In the genomic region with DNA sequence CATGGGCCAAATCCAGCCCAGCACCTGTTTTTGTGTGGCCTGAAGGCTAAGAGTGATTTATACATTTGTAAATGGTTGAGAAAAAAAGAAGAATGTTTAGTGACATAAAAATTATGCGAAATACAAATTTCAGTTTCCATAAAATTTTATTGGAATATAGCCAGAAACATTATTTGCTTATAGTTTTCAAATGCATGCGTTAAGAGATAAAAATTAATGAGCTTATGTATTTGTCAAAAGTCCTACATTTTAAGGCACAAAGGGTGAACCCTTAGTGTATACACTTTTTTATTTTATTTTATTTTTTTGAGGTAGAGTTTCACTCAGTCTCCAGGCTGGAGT, we compare ENCODE assay signal across 8 cellular contexts. TPM values are rescaled to one million over a fixed set of nuclear protein-coding genes. Genes with fewer than 3 reads are reported as not detected.
A peak's percentile ranks its signal among the peaks of the same experiment; 100 is the strongest.
DNase-seq lines count a peak whose midpoint lies in the region; ATAC-seq and TF ChIP-seq lines count a peak whose summit lies in the region.

No MANE protein-coding gene starts in this region.

- peak overlapping the region; percentile 90 for H3K27ac Mint-ChIP-seq in Calu3 (ENCODE audit: unreplicated experiment)

- no peak overlapping the region for H3K18ac ChIP-seq in trophoblast cell (ENCODE audit: low read length)

- TF ChIP-seq CTCF in Calu3 (IDR thresholded peaks at IDR 0.05; ENCODE audit: unreplicated experiment) = no peak
- no peak for TF ChIP-seq CTCF in RWPE1 (conservative IDR thresholded peaks at IDR 0.05; ENCODE audit: low read depth)
- no peak for TF ChIP-seq CTCF in epithelial cell of proximal tubule (conservative IDR thresholded peaks at IDR 0.05; ENCODE audit: low read depth, low read length)

- POLR2A ChIA-PET in RWPE1 (lab: Yijun Ruan, JAX; ENCODE audit: low non-redundant PET) = no interaction called here

- H3K36me3 ChIP-seq in trophoblast cell (ENCODE audit: control insufficient read depth in 1 of 2, insufficient read depth in 2 of 2, low read length in 2 of 2) = peaks cover 9 to 14% of the 10 kb centered on the region in 2 experiments

- ATAC-seq in GM18868 (IDR thresholded peaks at IDR 0.05; ENCODE audit: unreplicated experiment) = no peak
- no peak for ATAC-seq in GM19467 (IDR thresholded peaks at IDR 0.05; ENCODE audit: unreplicated experiment)

- H3K27ac ChIP-seq in RWPE1 = peak overlapping the region; percentile 71
- H3K27ac ChIP-seq in trophoblast cell (ENCODE audit: low read depth, low read length) = peak overlapping the region; percentile 14

- H2AK5ac ChIP-seq in trophoblast cell (ENCODE audit: low read length) = no peak overlapping the region

- H3K36me3 Mint-ChIP-seq in Calu3 (ENCODE audit: insufficient read depth, unreplicated experiment) = peaks cover 47% of the 10 kb centered on the region

- peaks cover 21% of the 10 kb centered on the region for H3K4me1 Mint-ChIP-seq in Calu3 (ENCODE audit: low read depth, unreplicated experiment)

- H2BK5ac ChIP-seq in trophoblast cell (ENCODE audit: low read depth, low read length, poor library complexity) = no peak overlapping the region

- H3K4me3 Mint-ChIP-seq in Calu3 (ENCODE audit: low read depth, unreplicated experiment) = peak overlapping the region; percentile 77

- no TSS peak for BruUV-seq in Calu3 (replicated peaks; lab: Mats Ljungman, UMichigan)

- H3K9me3 Mint-ChIP-seq in Calu3 (ENCODE audit: low read depth, unreplicated experiment) = no peaks in the 10 kb centered on the region

- peak overlapping the region; percentile 100 for H3K4ac ChIP-seq in trophoblast cell (ENCODE audit: low read depth, low read length)

- CTCF ChIA-PET in Calu3 (lab: Charles Lee) = interaction anchor here (0.5 kb wide), 1 partner anchor 171 kb away, joined by 3 read pairs; no protein-coding TSS in a partner anchor
- CTCF ChIA-PET in RWPE1 (lab: Yijun Ruan, JAX) = interaction anchor here (0.7 to 0.9 kb wide), 2 partner anchors 61 to 287 kb away, joined by 3 read pairs; no protein-coding TSS in a partner anchor

- H3K23ac ChIP-seq in trophoblast cell (ENCODE audit: low read length) = no peak overlapping the region

- no peaks in the 10 kb centered on the region for H3K9me3 ChIP-seq in trophoblast cell (ENCODE audit: insufficient read depth, low read depth, low read length)

- H4K91ac ChIP-seq in trophoblast cell (ENCODE audit: low read depth, low read length) = no peak overlapping the region

- no CpG with 5 or more reads among the region's 2 CpGs for WGBS in trophoblast cell (ENCODE audit: extremely low coverage, insufficient coverage, insufficient read length)

- H3K4me2 ChIP-seq in trophoblast cell (ENCODE audit: low read length) = peak overlapping the region; percentile 55

- peaks cover under 1 to 5% of the 10 kb centered on the region in 2 experiments for H3K4me1 ChIP-seq in trophoblast cell (ENCODE audit: control insufficient read depth in 1 of 2, insufficient read depth in 2 of 2, low read length in 2 of 2)

- no peak overlapping the region for H2BK12ac ChIP-seq in trophoblast cell (ENCODE audit: low read length)

- no peak overlapping the region for H2AFZ ChIP-seq in trophoblast cell (ENCODE audit: insufficient read depth, low read length, poor library complexity)

- no peak overlapping the region for H3K14ac ChIP-seq in trophoblast cell (ENCODE audit: low read length)

- DNase-seq in Calu3 (no peak), RWPE1 (ENCODE audit: low spot score) (no peak), epithelial cell of proximal tubule (ENCODE audit: low read depth) (no peak), trophoblast cell (no peak), NCI-H510A treated with DMSO at 0.1 percent for 48 hours (lab: John Stamatoyannopoulos, UW) (no peak), HPDE6-E6E7 (ENCODE audit: extremely low spot score) (no peak)

- peaks cover 28% of the 10 kb centered on the region for H3K79me2 ChIP-seq in trophoblast cell (ENCODE audit: control insufficient read depth, insufficient read depth, low read length, poor library complexity)

- H3K27me3 ChIP-seq in trophoblast cell (ENCODE audit: insufficient read depth, low read length) = no peaks in the 10 kb centered on the region

- no peaks in the 10 kb centered on the region for H3K27me3 Mint-ChIP-seq in Calu3 (ENCODE audit: unreplicated experiment)

- no peak overlapping the region for H4K12ac ChIP-seq in trophoblast cell (ENCODE audit: low read depth, low read length)

- H3K4me3 ChIP-seq in epithelial cell of proximal tubule (ENCODE audit: low read depth, low read length) (peak overlapping the region; percentile 92), trophoblast cell (ENCODE audit: low read depth, low read length) (no peak overlapping the region)

- H3K9ac ChIP-seq in trophoblast cell (ENCODE audit: low read length) = no peak overlapping the region

- peak overlapping the region; percentile 7 for H2BK120ac ChIP-seq in trophoblast cell (ENCODE audit: insufficient read depth, low read length, poor library complexity)

- intact Hi-C loops in Calu3 (cut with micrococcal nuclease; ENCODE audit: unreplicated experiment) = loop anchor here (5.0 kb wide), 1 partner anchor 165 kb away; a partner anchor contains a TSS

- peaks cover 5% of the 10 kb centered on the region for H3K79me1 ChIP-seq in trophoblast cell (ENCODE audit: low read length)

- no peak overlapping the region for H4K8ac ChIP-seq in trophoblast cell (ENCODE audit: low read depth, low read length)

RNA-seq across cellular contexts. Expression of a gene that starts 2.1 kb away (rescaled TPM):
- 18.2 and 20.2 TPM in 2 replicates for total RNA-seq in Calu3 (2022)
- 16.5 and 24.4 TPM in 2 replicates for total RNA-seq in epithelial cell of proximal tubule
- polyA plus RNA-seq in trophoblast cell (2013) = 21.7 and 22.7 TPM in 2 replicates
